In genomic region chr1:82090104-82090503, GRCh38 we compare ENCODE assay signal across 11 cellular contexts.
DNase-seq lines count a peak whose midpoint lies in the region; ATAC-seq, FAIRE-seq and TF ChIP-seq lines count a peak whose summit lies in the region.
"Had no signal": no experiment of that assay in that cellular context is flagged by ENCODE, and none has a peak within 500 bp of the region (broad histone marks: within the 10 kb centered on the region; RNA-seq: fewer than 3 reads in every experiment).

No MANE protein-coding gene starts in this region.

- no peak for ATAC-seq in A549
- ATAC-seq in GM23338, result no peak
- ATAC-seq: activated T-cell treated with anti-CD3 and anti-CD28 coated beads, Interleukin-2, amount 50 U/mL, for 72 hours had no signal

- TF ChIP-seq POLR2A in A549 (IDR thresholded peaks at IDR 0.05; ENCODE audit: low read length), result no peak
- TF ChIP-seq POLR2A in adrenal gland (IDR thresholded peaks at IDR 0.05), result no peak

- TF ChIP-seq CTCF in A549 (IDR thresholded peaks at IDR 0.05), result 0 out of 3 replicates have a peak, but pooled peaks have one; percentile 8
- peak in 1 of 2 experiments; percentile 49; a peak in 2 of 4 replicates for TF ChIP-seq CTCF in GM23338 (conservative IDR thresholded peaks at IDR 0.05; ENCODE audit: low read depth in 2 of 2)
- peak in 5 of 6 experiments; percentile 12 to 50 (median 31) for TF ChIP-seq CTCF in adrenal gland (IDR thresholded peaks at IDR 0.05)

- no peak overlapping the region for H2AFZ ChIP-seq in GM23338

- H3K27ac ChIP-seq in A549, result no peak overlapping the region
- no peak overlapping the region for H3K27ac ChIP-seq in GM23338 (ENCODE audit: low read depth)
- no peak overlapping the region for H3K27ac ChIP-seq in adrenal gland

- TF ChIP-seq RAD21 in A549 (conservative IDR thresholded peaks at IDR 0.05 in 1 of 2, IDR thresholded peaks at IDR 0.05 in 1 of 2), result no peak

- intact Hi-C loops in adrenal gland (cut with DNase I), result no loop called here

- H3K36me3 ChIP-seq in GM23338 (ENCODE audit: insufficient read depth) (no peaks in the 10 kb centered on the region), adrenal gland (replicated peaks in 1 of 2) (no peaks in the 10 kb centered on the region)

- H3K4me2 ChIP-seq in A549 (no peak overlapping the region), GM23338 (no peak overlapping the region)

- H3K4me3 Mint-ChIP-seq in GM23338, result no peak overlapping the region
- H3K4me3 Mint-ChIP-seq: activated B cell treated with CpG ODN at 0.5 μM for 24 hours; activated T-cell treated with anti-CD3 and anti-CD28 coated beads, Interleukin-2, amount 50 U/mL, for 72 hours had no signal

- TF ChIP-seq EP300 in A549 (IDR thresholded peaks at IDR 0.05), result no peak

- H3K36me3 Mint-ChIP-seq in GM23338 (ENCODE audit: low read depth), result no peaks in the 10 kb centered on the region

- H3K4me1 ChIP-seq in A549, result no peaks in the 10 kb centered on the region
- no peaks in the 10 kb centered on the region for H3K4me1 ChIP-seq in GM23338 (ENCODE audit: insufficient read depth)
- H3K4me1 ChIP-seq in adrenal gland (replicated peaks in 1 of 2), result no peaks in the 10 kb centered on the region

- no peak overlapping the region for H3K27ac Mint-ChIP-seq in GM23338
- H3K27ac Mint-ChIP-seq: activated B cell treated with CpG ODN at 0.5 μM for 24 hours; activated T-cell treated with anti-CD3 and anti-CD28 coated beads, Interleukin-2, amount 50 U/mL, for 72 hours had no signal

- H3F3A ChIP-seq in GM23338 (replicated peaks; ENCODE audit: low read depth), result no peaks in the 10 kb centered on the region

- H3K27me3 Mint-ChIP-seq in GM23338 (ENCODE audit: insufficient read depth, low read depth, poor library complexity), result peaks cover 2% of the 10 kb centered on the region
- H3K27me3 Mint-ChIP-seq: activated B cell treated with CpG ODN at 0.5 μM for 24 hours had no signal

- no peaks in the 10 kb centered on the region for H4K20me1 ChIP-seq in GM23338 (replicated peaks; ENCODE audit: insufficient read depth)

- H3K4me1 Mint-ChIP-seq in GM23338, result peaks cover 4% of the 10 kb centered on the region; the same call in 2 of the 3 replicates
- H3K4me1 Mint-ChIP-seq: activated B cell treated with CpG ODN at 0.5 μM for 24 hours had no signal

- H3K27me3 ChIP-seq in GM23338 (ENCODE audit: insufficient read depth) (no peaks in the 10 kb centered on the region), adrenal gland (no peaks in the 10 kb centered on the region)

- POLR2A ChIA-PET in A549 (lab: Yijun Ruan, JAX), result no interaction called here

- H3K4me3 ChIP-seq in A549 (no peak overlapping the region), GM23338 (no peak overlapping the region), adrenal gland (no peak overlapping the region)

- FAIRE-seq in A549 (lab: Jason Lieb, UNC), result no peak

- no peaks in the 10 kb centered on the region for H3K9me3 Mint-ChIP-seq in GM23338
- H3K9me3 Mint-ChIP-seq: activated B cell treated with CpG ODN at 0.5 μM for 24 hours; activated T-cell treated with anti-CD3 and anti-CD28 coated beads, Interleukin-2, amount 50 U/mL, for 72 hours had no signal

- CTCF ChIA-PET in A549 (lab: Yijun Ruan, JAX), result no interaction called here

- peaks cover 6% of the 10 kb centered on the region; the same call in 1 of the 2 replicates for H3K9me2 ChIP-seq in GM23338 (ENCODE audit: insufficient read depth)

- H3K79me2 ChIP-seq in GM23338 (replicated peaks; ENCODE audit: insufficient read depth), result no peaks in the 10 kb centered on the region

- DNase-seq in A549 (ENCODE audit: low read depth in 1 of 2, low spot score in 1 of 2) (no peak), GM23338 (ENCODE audit: low spot score) (peak; percentile 24), adrenal gland (no peak), iris pigment epithelial cell (ENCODE audit: low read depth) (peak; percentile 15), anterior cingulate cortex (lab: John Stamatoyannopoulos, UW) (no peak), NCI-H1694 (lab: John Stamatoyannopoulos, UW) (no peak), COR-L47 (lab: John Stamatoyannopoulos, UW) (no peak), NCI-H1092 (lab: John Stamatoyannopoulos, UW) (no peak)
- DNase-seq: activated B cell treated with CpG ODN at 0.5 μM for 24 hours; activated T-cell treated with anti-CD3 and anti-CD28 coated beads, Interleukin-2, amount 50 U/mL, for 72 hours; caudate nucleus had no signal

- 15% methylated on average over 1 of the region's 1 CpG for WGBS in A549 (ENCODE audit: missing lambda C conversion rate)
- WGBS in adrenal gland, 4 donors, result 74 to 89% (median 76%) methylated on average over 1 of the region's 1 CpG

- H3K9me3 ChIP-seq in A549 (no peaks in the 10 kb centered on the region), adrenal gland (replicated peaks in 1 of 3) (no peaks in the 10 kb centered on the region)

TF ChIP-seq in A549, 52 proteins besides CTCF, POLR2A, EP300 and RAD21:
- TF ChIP-seq ZNF302 (CRISPR knock-in tag; IDR thresholded peaks at IDR 0.05) (no peak), HDAC2 (IDR thresholded peaks at IDR 0.05) (no peak), TFCP2L1 (CRISPR knock-in tag; IDR thresholded peaks at IDR 0.05) (no peak), PHF8 (IDR thresholded peaks at IDR 0.05; ENCODE audit: borderline replicate concordance, low read depth) (no peak)
TF ChIP-seq in A549: peak in this region for 0.

TF ChIP-seq in GM23338, 12 proteins besides CTCF, POLR2A, EP300 and RAD21 (continues in another document):
- no peak for TF ChIP-seq ZNF114 (CRISPR knock-in tag; IDR thresholded peaks at IDR 0.05)
- no peak for TF ChIP-seq CREB1 (CRISPR knock-in tag; IDR thresholded peaks at IDR 0.05; ENCODE audit: low read depth)
- TF ChIP-seq STAT1 (IDR thresholded peaks at IDR 0.05; ENCODE audit: unreplicated experiment), result no peak
- TF ChIP-seq REST (IDR thresholded peaks at IDR 0.05; ENCODE audit: unreplicated experiment), result no peak
- TF ChIP-seq EZH2 (IDR thresholded peaks at IDR 0.05; ENCODE audit: low read depth, unreplicated experiment), result no peak
- no peak for TF ChIP-seq JUNB (IDR thresholded peaks at IDR 0.05; ENCODE audit: unreplicated experiment)

Comparison
In these comparisons a context has a peak if more than half of its experiments do, and no peak if none do; other contexts are left out.
1. DNase-seq: peak in GM23338 (single experiment) and iris pigment epithelial cell (single experiment); none in A549 (0 of 2), adrenal gland (0 of 7), anterior cingulate cortex (0 of 58), NCI-H1694 (single experiment), COR-L47 (single experiment) and NCI-H1092 (single experiment).